Comparison of ENCODE assay signal across 1 cellular context in the genomic region with DNA sequence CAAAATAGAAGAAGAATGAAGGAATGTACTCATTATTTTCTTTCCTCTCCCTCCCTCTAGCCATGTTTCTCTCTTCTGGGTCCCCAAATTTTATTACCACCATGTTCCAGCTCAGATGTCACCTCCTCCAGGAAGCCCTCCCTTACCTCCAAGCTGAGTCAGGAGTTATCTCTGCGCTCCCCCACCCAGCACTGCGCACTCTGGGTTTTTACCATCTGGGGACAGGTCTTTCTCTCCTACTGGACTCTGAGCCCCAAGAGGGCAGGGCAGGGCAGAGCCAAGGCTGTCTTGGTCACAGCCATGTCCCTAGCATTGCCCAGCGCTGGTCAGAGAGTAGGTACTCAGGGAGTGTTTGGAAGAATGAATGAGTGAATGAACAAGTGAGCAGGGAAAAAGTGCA.
TF ChIP-seq lines count a peak whose summit lies in the region.

No MANE protein-coding gene starts in this region.

TF ChIP-seq in K562, 482 proteins besides CTCF, POLR2A, EP300 and RAD21 (continued from another document):
- TF ChIP-seq, protein P1, sequence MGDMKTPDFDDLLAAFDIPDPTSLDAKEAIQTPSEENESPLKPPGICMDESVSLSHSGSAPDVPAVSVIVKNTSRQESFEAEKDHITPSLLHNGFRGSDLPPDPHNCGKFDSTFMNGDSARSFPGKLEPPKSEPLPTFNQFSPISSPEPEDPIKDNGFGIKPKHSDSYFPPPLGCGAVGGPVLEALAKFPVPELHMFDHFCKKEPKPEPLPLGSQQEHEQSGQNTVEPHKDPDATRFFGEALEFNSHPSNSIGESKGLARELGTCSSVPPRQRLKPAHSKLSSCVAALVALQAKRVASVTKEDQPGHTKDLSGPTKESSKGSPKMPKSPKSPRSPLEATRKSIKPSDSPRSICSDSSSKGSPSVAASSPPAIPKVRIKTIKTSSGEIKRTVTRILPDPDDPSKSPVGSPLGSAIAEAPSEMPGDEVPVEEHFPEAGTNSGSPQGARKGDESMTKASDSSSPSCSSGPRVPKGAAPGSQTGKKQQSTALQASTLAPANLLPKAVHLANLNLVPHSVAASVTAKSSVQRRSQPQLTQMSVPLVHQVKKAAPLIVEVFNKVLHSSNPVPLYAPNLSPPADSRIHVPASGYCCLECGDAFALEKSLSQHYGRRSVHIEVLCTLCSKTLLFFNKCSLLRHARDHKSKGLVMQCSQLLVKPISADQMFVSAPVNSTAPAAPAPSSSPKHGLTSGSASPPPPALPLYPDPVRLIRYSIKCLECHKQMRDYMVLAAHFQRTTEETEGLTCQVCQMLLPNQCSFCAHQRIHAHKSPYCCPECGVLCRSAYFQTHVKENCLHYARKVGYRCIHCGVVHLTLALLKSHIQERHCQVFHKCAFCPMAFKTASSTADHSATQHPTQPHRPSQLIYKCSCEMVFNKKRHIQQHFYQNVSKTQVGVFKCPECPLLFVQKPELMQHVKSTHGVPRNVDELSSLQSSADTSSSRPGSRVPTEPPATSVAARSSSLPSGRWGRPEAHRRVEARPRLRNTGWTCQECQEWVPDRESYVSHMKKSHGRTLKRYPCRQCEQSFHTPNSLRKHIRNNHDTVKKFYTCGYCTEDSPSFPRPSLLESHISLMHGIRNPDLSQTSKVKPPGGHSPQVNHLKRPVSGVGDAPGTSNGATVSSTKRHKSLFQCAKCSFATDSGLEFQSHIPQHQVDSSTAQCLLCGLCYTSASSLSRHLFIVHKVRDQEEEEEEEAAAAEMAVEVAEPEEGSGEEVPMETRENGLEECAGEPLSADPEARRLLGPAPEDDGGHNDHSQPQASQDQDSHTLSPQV (IDR thresholded peaks at IDR 0.05) = no peak
- TF ChIP-seq ZNF175 (CRISPR knock-in tag; IDR thresholded peaks at IDR 0.05; ENCODE audit: low read depth) (no peak), ZFP36 (IDR thresholded peaks at IDR 0.05; ENCODE audit: low read depth, low read length, partially characterized antibody) (peak; percentile 99), GABPA (tag; conservative IDR thresholded peaks at IDR 0.05; ENCODE audit: low read depth) (no peak), HDAC2 (IDR thresholded peaks at IDR 0.05) (peak; percentile 72; the same call in 1 of the 2 replicates), CBFB (CRISPR knock-in tag; IDR thresholded peaks at IDR 0.05) (no peak), BHLHE40 (IDR thresholded peaks at IDR 0.05; ENCODE audit: low read length) (no peak), ZKSCAN3 (CRISPR knock-in tag; IDR thresholded peaks at IDR 0.05) (no peak), NCOR1 (IDR thresholded peaks at IDR 0.05) (no peak), ZNF445 (CRISPR knock-in tag; IDR thresholded peaks at IDR 0.05; ENCODE audit: low read depth) (no peak), ARID1B (IDR thresholded peaks at IDR 0.05) (0 out of 2 replicates have a peak, but pooled peaks have one; percentile 7), CHD2 (IDR thresholded peaks at IDR 0.05; ENCODE audit: low read depth, low read length) (no peak), ZNF436 (CRISPR knock-in tag; IDR thresholded peaks at IDR 0.05) (peak; percentile 95), ZNF143 (CRISPR knock-in tag; IDR thresholded peaks at IDR 0.05) (no peak)
TF ChIP-seq in K562: peak in this region for 22.
